ENCODE assay signal across 8 cellular contexts in genomic region chr6:138107752-138108592, GRCh38. TPM values are rescaled to one million over a fixed set of nuclear protein-coding genes. Genes with fewer than 3 reads are reported as not detected.
A peak's percentile ranks its signal among the peaks of the same experiment; 100 is the strongest.
DNase-seq lines count a peak whose midpoint lies in the region; ATAC-seq and TF ChIP-seq lines count a peak whose summit lies in the region.

No MANE protein-coding gene starts in this region.

- H3K36me3 Mint-ChIP-seq in Caco-2 (ENCODE audit: insufficient read depth, unreplicated experiment): peaks cover 35% of the 10 kb centered on the region

- peak overlapping the region; percentile 84 for H3K4me3 Mint-ChIP-seq in Caco-2 (ENCODE audit: unreplicated experiment)

- POLR2A ChIA-PET in Caco-2 (lab: Charles Lee): interaction anchor here (0.5 kb wide), 1 partner anchor 48 kb away, joined by 3 read pairs; no protein-coding TSS in a partner anchor

- no peaks in the 10 kb centered on the region for H3K9me3 Mint-ChIP-seq in Caco-2 (ENCODE audit: unreplicated experiment)

- peak overlapping the region; percentile 90 for H3K27ac Mint-ChIP-seq in Caco-2 (ENCODE audit: unreplicated experiment)

- TF ChIP-seq CTCF in Caco-2 (IDR thresholded peaks at IDR 0.05; ENCODE audit: insufficient read depth in 1 of 2, low read depth in 1 of 2, low read length in 1 of 2, severe bottlenecking in 1 of 2, unreplicated experiment in 1 of 2) (no peak), astrocyte of the spinal cord (IDR thresholded peaks at IDR 0.05; ENCODE audit: low read depth, low read length) (no peak)

- H3K9me3 ChIP-seq in Caco-2: no peaks in the 10 kb centered on the region

- ATAC-seq in GM21717 (IDR thresholded peaks at IDR 0.05; ENCODE audit: unreplicated experiment) (peak; percentile 35), GM18520 (IDR thresholded peaks at IDR 0.05; ENCODE audit: unreplicated experiment) (no peak)

- in situ Hi-C loops in astrocyte of the spinal cord (cut with HindIII; ENCODE audit: low sequenced_read_pairs): no loop called here

- DNase-seq in Caco-2 (peak; percentile 87 to 88), NCI-H2196 (lab: John Stamatoyannopoulos, UW; ENCODE audit: unreplicated experiment) (peak; percentile 44), astrocyte of the spinal cord (ENCODE audit: low read depth, low spot score) (no peak), inferior parietal cortex (ENCODE audit: extremely low spot score) (peak; percentile 31), Kasumi-1 (lab: John Stamatoyannopoulos, UW) (no peak)
- DNase-seq in stimulated activated CD4-positive, alpha-beta T cell treated with anti-CD3 and anti-CD28 coated beads, Interleukin-2, amount 100 ng/mL, for 48 hours: peak; percentile 6 to 12

- H3K36me3 ChIP-seq in Caco-2 (ENCODE audit: control insufficient read depth, insufficient read depth, low read length): no peaks in the 10 kb centered on the region

- CTCF ChIA-PET in Caco-2 (lab: Charles Lee): no interaction called here

- H3K4me1 Mint-ChIP-seq in Caco-2 (ENCODE audit: low read depth, unreplicated experiment): peaks cover 6% of the 10 kb centered on the region

- TSS peak; percentile 67 for BruUV-seq in Caco-2 (replicated peaks; lab: Mats Ljungman, UMichigan)

- peak overlapping the region; percentile 98 for H3K4me3 ChIP-seq in Caco-2 (ENCODE audit: low read depth, low read length)
- H3K4me3 ChIP-seq in astrocyte of the spinal cord (ENCODE audit: low read depth, low read length): peak overlapping the region; percentile 77

- H3K27me3 ChIP-seq in Caco-2 (replicated peaks; ENCODE audit: control insufficient read depth, insufficient read depth, low read length): no peaks in the 10 kb centered on the region

- H3K27me3 Mint-ChIP-seq in Caco-2 (ENCODE audit: insufficient read depth, unreplicated experiment): no peaks in the 10 kb centered on the region

- intact Hi-C loops in Caco-2 (cut with micrococcal nuclease; ENCODE audit: unreplicated experiment): loop anchor here (1.0 to 5.0 kb wide), 5 partner anchors 91 to 919 kb away; partner anchors contain the start of gene ABRACL

- peaks cover 14% of the 10 kb centered on the region for H3K4me1 ChIP-seq in Caco-2

RNA-seq across cellular contexts. Expression of gene PERP, which starts 0.8 kb away (rescaled TPM):
- 141 and 152 TPM in 2 replicates for total RNA-seq in Caco-2 (2022)

RNA-seq across cellular contexts. Expression of gene ARFGEF3, which starts 53.8 kb away (rescaled TPM):
- total RNA-seq in Caco-2 (2022): 5.2 and 5.6 TPM in 2 replicates

Comparison
In these comparisons a context has a peak if more than half of its experiments do, and no peak if none do; other contexts are left out.
1. DNase-seq: peak in Caco-2 (2 of 2), NCI-H2196 (single experiment), inferior parietal cortex (single experiment) and stimulated activated CD4-positive, alpha-beta T cell treated with anti-CD3 and anti-CD28 coated beads, Interleukin-2, amount 100 ng/mL, for 48 hours (2 of 2); none in astrocyte of the spinal cord (single experiment) and Kasumi-1 (0 of 2).